ENCODE assay signal across 8 cellular contexts in genomic region chr19:10717356-10718204, GRCh38. TPM values are rescaled to one million over a fixed set of nuclear protein-coding genes. Genes with fewer than 3 reads are reported as not detected.
DNase-seq lines count a peak whose midpoint lies in the region; ATAC-seq lines count a peak whose summit lies in the region.

Gene DNM2 (plus strand): TSS chr19:10718079. CDS start chr19:10718243, 164 bp downstream.

- peak within 1 kb of the TSS; percentile 83 to 100 (median 97) for H3K4me2 ChIP-seq in BLaER1 treated with 17β-estradiol and CSF1 and Interleukin-3, amounts not matched to agents 10 nM and 100 nM

- no peaks in the 10 kb centered on the region for H3K27me3 ChIP-seq in BLaER1 treated with 17β-estradiol and CSF1 and Interleukin-3, amounts not matched to agents 10 nM and 100 nM

- ATAC-seq in GM19324 (IDR thresholded peaks at IDR 0.05; ENCODE audit: low FRiP score, unreplicated experiment) (peak; percentile 88), HG03520 (IDR thresholded peaks at IDR 0.05; ENCODE audit: unreplicated experiment) (peak; percentile 79), left lobe of liver (peak; percentile 87)

- peak within 1 kb of the TSS; percentile 81 to 99 (median 95) for H3K27ac ChIP-seq in BLaER1 treated with 17β-estradiol and CSF1 and Interleukin-3, amounts not matched to agents 10 nM and 100 nM

- peak within 1 kb of the TSS; percentile 92 to 100 (median 97) for H3K9ac ChIP-seq in BLaER1 treated with 17β-estradiol and CSF1 and Interleukin-3, amounts not matched to agents 10 nM and 100 nM

- peaks cover 48 to 72% (median 61%) of the 10 kb centered on the region in 10 experiments for H3K4me1 ChIP-seq in BLaER1 treated with 17β-estradiol and CSF1 and Interleukin-3, amounts not matched to agents 10 nM and 100 nM

- peak within 1 kb of the TSS; percentile 90 to 100 (median 97) for H3K4me3 ChIP-seq in BLaER1 treated with 17β-estradiol and CSF1 and Interleukin-3, amounts not matched to agents 10 nM and 100 nM

- peaks cover 43 to 46% (median 46%) of the 10 kb centered on the region in 11 experiments for H4K20me1 ChIP-seq in BLaER1 treated with 17β-estradiol and CSF1 and Interleukin-3, amounts not matched to agents 10 nM and 100 nM

- H3K36me3 ChIP-seq in BLaER1 treated with 17β-estradiol and CSF1 and Interleukin-3, amounts not matched to agents 10 nM and 100 nM: peaks cover 8 to 61% (median 41%) of the 10 kb centered on the region in 11 experiments; a peak in 20 of 22 replicates

- DNase-seq in NCI-H69 (lab: John Stamatoyannopoulos, UW) (peak; percentile 100), dedifferentiated amniotic fluid mesenchymal stem cell (ENCODE audit: extremely low spot score) (peak; percentile 100), left lobe of liver (ENCODE audit: low spot score) (peak; percentile 99)
- DNase-seq in activated CD4-positive, alpha-beta T cell treated with anti-CD3 and anti-CD28 coated beads, Interleukin-2, amount 50 U/mL, for 1 hour: peak; percentile 94
- peak; percentile 97 for DNase-seq in stimulated activated CD4-positive, alpha-beta T cell treated with anti-CD3 and anti-CD28 coated beads, Interleukin-2, amount 100 ng/mL, for 48 hours

- no peaks in the 10 kb centered on the region for H3K9me3 ChIP-seq in BLaER1 treated with 17β-estradiol and CSF1 and Interleukin-3, amounts not matched to agents 10 nM and 100 nM (replicated peaks in 1 of 11)

RNA-seq across cellular contexts. Expression of gene DNM2, which starts in this region (rescaled TPM):
- total RNA-seq in left lobe of liver: 64.8 TPM

Comparison
In these comparisons a context has a peak if more than half of its experiments do, and no peak if none do; other contexts are left out.
1. Peak in every context shown above with its lines: DNase-seq, ATAC-seq, H3K4me3 ChIP-seq and H3K27ac ChIP-seq.